Comparison of ENCODE assay signal across 23 cellular contexts in the genomic region with DNA sequence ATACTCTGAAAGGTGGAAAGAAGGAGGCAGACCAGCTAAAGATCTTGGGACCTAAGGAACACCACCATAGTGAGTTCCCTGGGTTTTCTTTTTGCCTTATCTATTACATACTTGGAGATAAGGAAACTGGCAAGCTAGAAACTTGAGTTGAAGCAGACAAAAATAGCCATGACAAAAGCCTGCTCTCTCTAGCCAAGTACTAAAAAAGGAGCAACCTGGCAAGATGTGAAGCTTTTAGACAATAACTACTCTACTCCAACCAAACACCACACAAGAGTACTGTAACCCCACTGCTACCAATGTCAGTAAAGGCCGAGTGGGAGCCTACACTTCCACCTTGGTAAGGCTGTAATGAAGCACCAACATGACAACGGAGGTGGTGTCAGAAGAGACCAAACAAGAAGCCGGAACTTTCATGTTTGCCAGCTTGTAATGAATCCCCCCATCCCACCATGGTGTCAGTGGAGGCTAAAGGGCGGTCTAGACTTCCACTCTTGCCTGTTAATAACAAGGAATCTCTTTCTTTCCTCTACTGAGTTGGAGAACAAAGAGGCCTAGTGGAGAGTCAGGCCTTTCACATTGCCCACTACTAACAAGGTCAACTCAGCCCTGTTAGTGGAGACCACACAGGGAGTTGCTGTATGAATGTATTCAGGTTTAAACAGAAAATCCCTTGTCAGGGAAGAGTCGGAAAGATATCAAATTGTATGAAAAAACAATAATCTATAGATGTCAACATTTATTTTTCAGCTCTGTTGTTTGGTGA. TPM values are rescaled to one million over a fixed set of nuclear protein-coding genes. Genes with fewer than 3 reads are reported as not detected.
"Had no signal": no experiment of that assay in that cellular context is flagged by ENCODE, and none has a peak within 500 bp of the region (broad histone marks: within the 10 kb centered on the region; RNA-seq: fewer than 3 reads in every experiment).

No MANE protein-coding gene starts in this region.

- H3K27ac Mint-ChIP-seq: activated naive CD8-positive, alpha-beta T cell; activated T-helper 17 cell treated with anti-CD3 and anti-CD28 coated beads, Interleukin-2, amount 50 U/mL, for 72 hours; dendritic cell treated with granulocyte-macrophage colony-stimulating factor and Interleukin-4, amounts not matched to agents 40 ng/mL and 50 ng/mL, for 4 days had no signal

- H3K9me3 ChIP-seq: adrenal gland, ascending aorta, mucosa of descending colon, testis, uterus had no signal

- ATAC-seq: activated T-helper 17 cell treated with anti-CD3 and anti-CD28 coated beads, Interleukin-2, amount 50 U/mL, for 72 hours; foreskin keratinocyte; mucosa of descending colon had no signal

- H3K4me3 ChIP-seq: adrenal gland, ascending aorta, mucosa of descending colon, spleen, testis, uterus had no signal

- H3K27ac ChIP-seq: adrenal gland, ascending aorta, brain microvascular endothelial cell, foreskin keratinocyte, spleen, testis, uterus had no signal

- H3K4me1 ChIP-seq: adrenal gland, ascending aorta, foreskin keratinocyte, spleen, testis, uterus had no signal

- H3K36me3 Mint-ChIP-seq: activated naive CD8-positive, alpha-beta T cell had no signal

- H3K27me3 ChIP-seq: adrenal gland, ascending aorta, brain microvascular endothelial cell, spleen, testis, uterus had no signal

- H3K4me3 Mint-ChIP-seq: activated naive CD8-positive, alpha-beta T cell; activated T-helper 17 cell treated with anti-CD3 and anti-CD28 coated beads, Interleukin-2, amount 50 U/mL, for 72 hours; dendritic cell treated with granulocyte-macrophage colony-stimulating factor and Interleukin-4, amounts not matched to agents 40 ng/mL and 50 ng/mL, for 4 days had no signal

- H3K4me1 Mint-ChIP-seq: activated T-helper 17 cell treated with anti-CD3 and anti-CD28 coated beads, Interleukin-2, amount 50 U/mL, for 72 hours had no signal

- DNase-seq: activated T-cell treated with anti-CD3 and anti-CD28 coated beads, Interleukin-2, amount 50 U/mL, for 1 hour; adrenal gland; brain microvascular endothelial cell; effector CD8-positive, alpha-beta T cell; erythroblast; foreskin keratinocyte; hypothalamus; mesendoderm; mucosa of descending colon; occipital lobe; posterior cingulate gyrus; spleen; stimulated activated CD4-positive, alpha-beta T cell treated with anti-CD3 and anti-CD28 coated beads, Interleukin-4, amount 100 ng/mL, for 1 hour; stimulated activated naive CD4-positive, alpha-beta T cell; T-helper 9 cell; testis; trophoblast cell; uterus had no signal

- H3K36me3 ChIP-seq: adrenal gland, ascending aorta, brain microvascular endothelial cell, spleen, uterus had no signal

- H3K9me3 Mint-ChIP-seq: activated T-helper 17 cell treated with anti-CD3 and anti-CD28 coated beads, Interleukin-2, amount 50 U/mL, for 72 hours; dendritic cell treated with granulocyte-macrophage colony-stimulating factor and Interleukin-4, amounts not matched to agents 40 ng/mL and 50 ng/mL, for 4 days had no signal

- H3K27me3 Mint-ChIP-seq: activated T-helper 17 cell treated with anti-CD3 and anti-CD28 coated beads, Interleukin-2, amount 50 U/mL, for 72 hours; dendritic cell treated with granulocyte-macrophage colony-stimulating factor and Interleukin-4, amounts not matched to agents 40 ng/mL and 50 ng/mL, for 4 days had no signal

RNA-seq across cellular contexts. Expression of a gene that starts 55.8 kb away (rescaled TPM):
- total RNA-seq: activated T-helper 17 cell treated with anti-CD3 and anti-CD28 coated beads, Interleukin-2, amount 50 U/mL, for 72 hours; T-helper 1 cell treated with Interleukin-12 subunit alpha and Interleukin-12 subunit beta and Interleukin-4 antibody, amounts not matched to agents 30 ng/mL and 1 ng/mL, for 36 hours had no signal
